ENCODE assay signal across 29 cellular contexts in the genomic region with DNA sequence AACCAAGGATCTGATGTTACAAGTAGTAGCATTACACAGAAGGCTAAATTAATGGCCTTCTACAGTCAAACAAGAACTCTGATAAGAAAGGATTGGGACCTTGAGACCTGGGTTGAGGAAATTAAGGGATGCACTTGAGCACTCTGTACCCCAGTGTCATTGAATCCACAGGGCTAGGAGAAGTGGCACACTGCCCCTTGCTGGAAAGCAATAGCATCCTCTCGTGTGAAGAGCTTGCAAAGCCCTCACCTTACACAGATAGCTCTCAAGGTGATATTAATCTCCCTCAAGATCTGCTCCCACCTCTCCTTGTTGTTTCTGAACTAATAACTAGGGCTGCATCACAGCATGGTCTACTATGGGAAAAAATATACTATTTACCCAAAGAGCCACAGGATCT. TPM values are rescaled to one million over a fixed set of nuclear protein-coding genes. Genes with fewer than 3 reads are reported as not detected.
"Had no signal": no experiment of that assay in that cellular context is flagged by ENCODE, and none has a peak within 500 bp of the region (broad histone marks: within the 10 kb centered on the region; RNA-seq: fewer than 3 reads in every experiment).

No MANE protein-coding gene starts in this region.

- DNase-seq: activated CD4-positive, alpha-beta T cell treated with anti-CD3 and anti-CD28 coated beads for 48 hours; activated CD4-positive, alpha-beta T cell treated with anti-CD3 and anti-CD28 coated beads, Interleukin-2, amount 50 U/mL, for 4 hours; activated CD4-positive, CD25-positive, alpha-beta regulatory T cell treated with anti-CD3 and anti-CD28 coated beads, Interleukin-2, amount 50 U/mL, for 72 hours; activated CD8-positive, alpha-beta memory T cell treated with anti-CD3 and anti-CD28 coated beads, Interleukin-2, amount 50 U/mL, for 48 hours; activated CD8-positive, alpha-beta T cell treated with anti-CD3 and anti-CD28 coated beads, Interleukin-2, amount 10 ng/mL, durations not matched to agents 7 days and 5 days; activated naive CD4-positive, alpha-beta T cell treated with anti-CD3 and anti-CD28 coated beads, Interleukin-2, amount 50 U/mL, for 16 hours; activated naive CD8-positive, alpha-beta T cell treated with anti-CD3 and anti-CD28 coated beads, Interleukin-2, amount 10 ng/mL, durations not matched to agents 7 days and 5 days; activated T-cell treated with anti-CD3 and anti-CD28 coated beads, Interleukin-2, amount 50 U/mL, for 1 hour; adrenal gland; anterior cingulate cortex; cerebellar nuclear complex; NCI-H1105 treated with DMSO at 0.1 percent for 48 hours; NCI-H1436 treated with DMSO at 0.1 percent for 48 hours; NCI-H2029; NCI-H2107; NCI-H446; NCI-H524; NCI-H748 treated with DMSO at 0.1 percent for 48 hours; OCI-M1; Peyer's patch; SHP77; SW 1271 had no signal

- H3K4me3 Mint-ChIP-seq: activated CD8-positive, alpha-beta T cell treated with anti-CD3 and anti-CD28 coated beads, Interleukin-2, amount 10 ng/mL, durations not matched to agents 7 days and 5 days; activated naive CD8-positive, alpha-beta T cell treated with anti-CD3 and anti-CD28 coated beads, Interleukin-2, amount 10 ng/mL, durations not matched to agents 7 days and 5 days; T-helper 2 cell treated with Interferon-gamma antibody and Interleukin-4, amounts not matched to agents 5 μg/mL and 100 μg/mL, for 36 hours; WTC11 had no signal

- H3K27me3 Mint-ChIP-seq: activated naive CD8-positive, alpha-beta T cell treated with anti-CD3 and anti-CD28 coated beads, Interleukin-2, amount 10 ng/mL, durations not matched to agents 7 days and 5 days had no signal

- H3K36me3 ChIP-seq: adrenal gland, Peyer's patch, SJSA1 had no signal

- H3K27me3 ChIP-seq: adrenal gland, Peyer's patch, SJSA1 had no signal

- H3K4me1 ChIP-seq: adrenal gland, Peyer's patch, SJSA1 had no signal

- H3K27ac Mint-ChIP-seq: activated CD8-positive, alpha-beta T cell treated with anti-CD3 and anti-CD28 coated beads, Interleukin-2, amount 10 ng/mL, durations not matched to agents 7 days and 5 days; activated naive CD8-positive, alpha-beta T cell treated with anti-CD3 and anti-CD28 coated beads, Interleukin-2, amount 10 ng/mL, durations not matched to agents 7 days and 5 days; T-helper 2 cell treated with Interferon-gamma antibody and Interleukin-4, amounts not matched to agents 5 μg/mL and 100 μg/mL, for 36 hours; WTC11 had no signal

- ATAC-seq: activated CD8-positive, alpha-beta T cell treated with anti-CD3 and anti-CD28 coated beads, Interleukin-2, amount 10 ng/mL, durations not matched to agents 7 days and 5 days; SK-N-SH treated with all-trans-retinoic acid at 6 μM for 48 hours; WTC11 had no signal

- H3K4me3 ChIP-seq: adrenal gland, Peyer's patch, SJSA1 had no signal

- H3K9me3 ChIP-seq: adrenal gland, Peyer's patch, SJSA1 had no signal

- H3K36me3 Mint-ChIP-seq: activated naive CD8-positive, alpha-beta T cell treated with anti-CD3 and anti-CD28 coated beads, Interleukin-2, amount 10 ng/mL, durations not matched to agents 7 days and 5 days; WTC11 had no signal

- H3K4me1 Mint-ChIP-seq: activated naive CD8-positive, alpha-beta T cell treated with anti-CD3 and anti-CD28 coated beads, Interleukin-2, amount 10 ng/mL, durations not matched to agents 7 days and 5 days had no signal

- H3K27ac ChIP-seq: adrenal gland, Peyer's patch, RWPE1, SJSA1 had no signal

RNA-seq across cellular contexts. Expression of a gene that starts 26.5 kb away (rescaled TPM):
- total RNA-seq: activated CD8-positive, alpha-beta T cell treated with anti-CD3 and anti-CD28 coated beads, Interleukin-2, amount 10 ng/mL, durations not matched to agents 7 days and 5 days; activated naive CD8-positive, alpha-beta T cell treated with anti-CD3 and anti-CD28 coated beads, Interleukin-2, amount 10 ng/mL, durations not matched to agents 7 days and 5 days; cardiac septum; SJSA1; T-helper 1 cell treated with Interleukin-12 subunit alpha and Interleukin-12 subunit beta and Interleukin-4 antibody, amounts not matched to agents 30 ng/mL and 1 ng/mL, for 36 hours had no signal
